29 cellular contexts compared by ENCODE assay signal in genomic region chr4:74570095-74570494, GRCh38.
"Had no signal": no experiment of that assay in that cellular context is flagged by ENCODE, and none has a peak within 500 bp of the region (broad histone marks: within the 10 kb centered on the region; RNA-seq: fewer than 3 reads in every experiment).

No MANE protein-coding gene starts in this region.

- H3K4me3 Mint-ChIP-seq: endodermal cell; naive thymus-derived CD4-positive, alpha-beta T cell; nephron; neural progenitor cell; stimulated activated naive B cell treated with anti-CD40 and anti-IgM and Interleukin-4, amounts not matched to agents 10 μg/mL and 1 μg/mL and 100 μg/mL, for 72 hours; stimulated activated naive CD8-positive, alpha-beta T cell treated with anti-CD3 and anti-CD28 coated beads, Interleukin-15, Interleukin-2, amounts not matched to agents 100 ng/mL and 50 ng/mL, for 24 hours had no signal

- H2AFZ ChIP-seq: hepatocyte, neural progenitor cell had no signal

- ATAC-seq: foreskin keratinocyte; gastroesophageal sphincter; heart left ventricle; left cardiac atrium; left lung; naive thymus-derived CD4-positive, alpha-beta T cell; right cardiac atrium; stimulated activated naive B cell treated with anti-CD40 and anti-IgM and Interleukin-4, amounts not matched to agents 10 μg/mL and 1 μg/mL and 100 μg/mL, for 72 hours had no signal

- FAIRE-seq: colon, kidney, urothelium cell line had no signal

- H3K36me3 Mint-ChIP-seq: neural progenitor cell; stimulated activated naive B cell treated with anti-CD40 and anti-IgM and Interleukin-4, amounts not matched to agents 10 μg/mL and 1 μg/mL and 100 μg/mL, for 72 hours had no signal

- H3K27me3 ChIP-seq: dorsolateral prefrontal cortex, esophagus muscularis mucosa, foreskin keratinocyte, gastroesophageal sphincter, heart left ventricle, hepatocyte, left lung, neural progenitor cell, spleen, tibial nerve, upper lobe of left lung had no signal

- H3K4me3 ChIP-seq: dorsolateral prefrontal cortex, esophagus muscularis mucosa, gastroesophageal sphincter, heart left ventricle, hepatocyte, left lung, neural progenitor cell, prostate gland, skin epidermis, spleen, thoracic aorta, tibial nerve, upper lobe of left lung had no signal

- H3K27ac ChIP-seq: dorsolateral prefrontal cortex, epithelial cell of prostate, esophagus muscularis mucosa, foreskin keratinocyte, gastroesophageal sphincter, heart left ventricle, hepatocyte, left lung, neural progenitor cell, prostate gland, skin epidermis, spleen, thoracic aorta, tibial nerve, upper lobe of left lung had no signal

- H3K4me1 Mint-ChIP-seq: endodermal cell; naive thymus-derived CD4-positive, alpha-beta T cell; nephron; neural progenitor cell; stimulated activated naive B cell treated with anti-CD40 and anti-IgM and Interleukin-4, amounts not matched to agents 10 μg/mL and 1 μg/mL and 100 μg/mL, for 72 hours had no signal

- H3K4me2 ChIP-seq: hepatocyte, neural progenitor cell had no signal

- H3K27me3 Mint-ChIP-seq: naive thymus-derived CD4-positive, alpha-beta T cell; stimulated activated naive CD8-positive, alpha-beta T cell treated with anti-CD3 and anti-CD28 coated beads, Interleukin-15, Interleukin-2, amounts not matched to agents 100 ng/mL and 50 ng/mL, for 24 hours had no signal

- H3K9ac ChIP-seq: neural progenitor cell had no signal

- DNase-seq: dorsolateral prefrontal cortex; effector CD4-positive, alpha-beta T cell; endodermal cell; heart left ventricle; kidney; left cardiac atrium; left lung; mesendoderm; midbrain; naive thymus-derived CD4-positive, alpha-beta T cell; right cardiac atrium; spleen; stimulated activated CD4-positive, alpha-beta T cell treated with anti-CD3 and anti-CD28 coated beads, Interleukin-4, amount 100 ng/mL, for 4 hours; stimulated activated naive B cell treated with anti-CD40 and anti-IgM and Interleukin-4, amounts not matched to agents 10 μg/mL and 1 μg/mL and 100 μg/mL, for 72 hours; upper lobe of left lung had no signal

- H3K4me1 ChIP-seq: esophagus muscularis mucosa, foreskin keratinocyte, gastroesophageal sphincter, heart left ventricle, left lung, neural progenitor cell, prostate gland, spleen, tibial nerve, upper lobe of left lung had no signal

- H3K36me3 ChIP-seq: esophagus muscularis mucosa, gastroesophageal sphincter, heart left ventricle, left lung, neural progenitor cell, prostate gland, spleen, thoracic aorta, tibial nerve, upper lobe of left lung had no signal

- H3K79me2 ChIP-seq: hepatocyte had no signal

- H3K9me3 ChIP-seq: prostate gland, thoracic aorta had no signal
